In the genomic region with DNA sequence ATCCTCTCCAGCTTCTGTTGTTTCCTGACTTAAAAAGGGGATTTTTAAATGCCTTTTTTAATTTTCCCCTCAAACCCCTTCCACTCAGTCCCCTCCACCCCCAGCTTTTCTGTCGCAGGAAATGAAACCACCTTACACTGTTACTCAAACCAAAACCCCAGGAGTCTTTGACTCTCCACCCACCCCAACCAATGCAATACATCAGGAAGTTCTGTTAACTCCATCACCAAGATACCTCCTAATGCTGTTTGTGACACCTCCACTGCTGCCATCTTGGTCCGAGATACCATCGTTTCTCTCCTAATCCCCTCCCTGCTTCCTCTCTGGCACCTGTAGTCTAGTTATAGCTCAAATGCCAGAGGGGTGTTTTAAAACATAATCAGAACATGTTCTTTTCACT, we compare ENCODE assay signal across 11 cellular contexts. TPM values are rescaled to one million over a fixed set of nuclear protein-coding genes. Genes with fewer than 3 reads are reported as not detected.
A peak's percentile ranks its signal among the peaks of the same experiment; 100 is the strongest.
DNase-seq lines count a peak whose midpoint lies in the region; ATAC-seq, FAIRE-seq and TF ChIP-seq lines count a peak whose summit lies in the region.
"Had no signal": no experiment of that assay in that cellular context is flagged by ENCODE, and none has a peak within 500 bp of the region (broad histone marks: within the 10 kb centered on the region; RNA-seq: fewer than 3 reads in every experiment).

No MANE protein-coding gene starts in this region.

- POLR2A ChIA-PET in GM12878 (lab: Charles Lee) = no interaction called here

- no TSS peak for BruUV-seq in GM12878 (replicated peaks; lab: Mats Ljungman, UMichigan)

- no peak for TF ChIP-seq POLR2A in GM12878 (IDR thresholded peaks at IDR 0.05; ENCODE audit: low read depth, low read length)

- no peak overlapping the region for H3K27ac ChIP-seq in GM12878 (ENCODE audit: control insufficient read depth, insufficient read depth)
- H3K27ac ChIP-seq in hepatocyte = no peak overlapping the region
- H3K27ac ChIP-seq: SK-N-MC had no signal

- H3K36me3 ChIP-seq in GM12878 (ENCODE audit: control insufficient read depth in 2 of 2, insufficient read depth in 2 of 2, low read length in 1 of 2) (no peaks in the 10 kb centered on the region), hepatocyte (replicated peaks; ENCODE audit: insufficient read depth, low read depth) (no peaks in the 10 kb centered on the region)

- in situ Hi-C loops in GM12878 (cut with MboI) = no loop called here

- no peak overlapping the region for H3K9ac ChIP-seq in GM12878 (ENCODE audit: control insufficient read depth, insufficient read depth, low read length)

- no peaks in the 10 kb centered on the region for H3K27me3 ChIP-seq in GM12878 (replicated peaks in 1 of 2; ENCODE audit: control insufficient read depth in 2 of 2, insufficient read depth in 2 of 2, low read length in 1 of 2)
- H3K27me3 ChIP-seq in hepatocyte = no peaks in the 10 kb centered on the region

- 0% methylated on average over 3 of the region's 3 CpGs for WGBS in GM12878 (ENCODE audit: insufficient coverage, insufficient replicate concordance, low lambda C conversion rate, missing lambda C conversion rate)
- 93% methylated on average over 3 of the region's 3 CpGs for WGBS in hepatocyte (ENCODE audit: low lambda C conversion rate, missing lambda C conversion rate)

- H3K4me2 ChIP-seq in GM12878 (ENCODE audit: control insufficient read depth, insufficient read depth) (peak overlapping the region; percentile 11), hepatocyte (no peak overlapping the region)

- RAD21 ChIA-PET in GM12878 (lab: Charles Lee; ENCODE audit: unreplicated experiment) = no interaction called here

- SMC1A ChIA-PET in GM12878 (lab: Charles Lee; ENCODE audit: uncharacterized antibody, unreplicated experiment) = no interaction called here

- TF ChIP-seq EP300 in GM12878 (IDR thresholded peaks at IDR 0.05; ENCODE audit: borderline replicate concordance in 1 of 2, control insufficient read depth in 1 of 2, low read depth in 2 of 2, low read length in 2 of 2) = no peak

- CTCF ChIA-PET in GM12878 (lab: Yijun Ruan, JAX) = interaction anchor here (1.4 kb wide), 1 partner anchor 25 kb away, joined by 3 read pairs; no protein-coding TSS in a partner anchor

- FAIRE-seq in GM12878 (lab: Jason Lieb, UNC) (peak; percentile 88), D721Med (lab: Jason Lieb, UNC) (no peak)
- FAIRE-seq: bronchial epithelial cell, G401.6 had no signal

- intact Hi-C loops in GM12878 (cut with micrococcal nuclease; ENCODE audit: unreplicated experiment) = no loop called here

- H4K20me1 ChIP-seq in GM12878 (ENCODE audit: control insufficient read depth, insufficient read depth) (no peaks in the 10 kb centered on the region), hepatocyte (ENCODE audit: insufficient read depth, poor library complexity, severe bottlenecking) (no peaks in the 10 kb centered on the region)

- peak; percentile 48 for DNase-seq in GM12878 (ENCODE audit: low read depth, low spot score)
- DNase-seq in OCI-M1 (lab: John Stamatoyannopoulos, UW) = no peak
- no peak for DNase-seq in D721Med (ENCODE audit: insufficient read length, low spot score)
- no peak for DNase-seq in NCI-H1105 treated with DMSO at 0.1 percent for 48 hours (lab: John Stamatoyannopoulos, UW)
- DNase-seq in hepatocyte (ENCODE audit: low spot score) = no peak

- no peaks in the 10 kb centered on the region for H3K9me2 ChIP-seq in hepatocyte (replicated peaks; ENCODE audit: insufficient read depth)

- no peaks in the 10 kb centered on the region for H3K9me3 ChIP-seq in GM12878 (replicated peaks; ENCODE audit: control insufficient read depth, insufficient read depth, low read length)
- no peaks in the 10 kb centered on the region for H3K9me3 ChIP-seq in hepatocyte (ENCODE audit: low read depth)

- H3K4me1 ChIP-seq in GM12878 (ENCODE audit: control insufficient read depth, insufficient read depth, low read length) (peaks cover 6% of the 10 kb centered on the region; the same call in 1 of the 2 replicates), hepatocyte (ENCODE audit: insufficient read depth) (peaks cover 28% of the 10 kb centered on the region)

- no peak for TF ChIP-seq RAD21 in GM12878 (IDR thresholded peaks at IDR 0.05; ENCODE audit: insufficient read depth, low read depth, low read length)

- H2AFZ ChIP-seq in GM12878 (ENCODE audit: control insufficient read depth, low read depth, low read length) (peak overlapping the region; percentile 82), hepatocyte (no peak overlapping the region)

- TF ChIP-seq CTCF in GM12878 (IDR thresholded peaks at IDR 0.05 in 2 of 3, conservative IDR thresholded peaks at IDR 0.05 in 1 of 3; ENCODE audit: control insufficient read depth in 2 of 3, extremely low read depth in 1 of 3, insufficient read depth in 1 of 3, low read depth in 3 of 3, low read length in 3 of 3) = no peak
- TF ChIP-seq CTCF in D721Med (IDR thresholded peaks at IDR 0.05; ENCODE audit: insufficient read depth, missing control alignments) = no peak
- no peak for TF ChIP-seq CTCF in hepatocyte (IDR thresholded peaks at IDR 0.05; ENCODE audit: poor library complexity)

- no peaks in the 10 kb centered on the region for H3K79me2 ChIP-seq in GM12878 (ENCODE audit: control insufficient read depth, insufficient read depth, low read length)
- H3K79me2 ChIP-seq in hepatocyte = no peaks in the 10 kb centered on the region

- ATAC-seq in GM18499 (IDR thresholded peaks at IDR 0.05; ENCODE audit: insufficient read depth, unreplicated experiment) = peak; percentile 82
- peak; percentile 96 for ATAC-seq in GM21367 (IDR thresholded peaks at IDR 0.05; ENCODE audit: unreplicated experiment)
- ATAC-seq in HG03378 (IDR thresholded peaks at IDR 0.05; ENCODE audit: unreplicated experiment) = peak; percentile 97
- ATAC-seq in GM12878 = peak; percentile 91

- no peak overlapping the region for H3K4me3 ChIP-seq in GM12878
- H3K4me3 ChIP-seq in hepatocyte = no peak overlapping the region
- H3K4me3 ChIP-seq: SK-N-MC had no signal

TF ChIP-seq in GM12878, 131 proteins besides CTCF, POLR2A, EP300 and RAD21 (continues in another document):
- TF ChIP-seq SUPT20H (IDR thresholded peaks at IDR 0.05; ENCODE audit: borderline replicate concordance, control insufficient read depth, low read depth, low read length) (no peak), LARP7 (IDR thresholded peaks at IDR 0.05) (no peak), RUNX3 (IDR thresholded peaks at IDR 0.05; ENCODE audit: low read length) (peak; percentile 58), EED (IDR thresholded peaks at IDR 0.05; ENCODE audit: low read depth) (0 out of 2 replicates have a peak, but pooled peaks have one; percentile 21), TCF3 (IDR thresholded peaks at IDR 0.05; ENCODE audit: borderline replicate concordance, insufficient read depth, low read depth, low read length) (no peak), MTA3 (IDR thresholded peaks at IDR 0.05; ENCODE audit: borderline replicate concordance, low read length) (no peak), FOXM1 (IDR thresholded peaks at IDR 0.05; ENCODE audit: low read depth, low read length) (no peak)
- TF ChIP-seq, protein P1, sequence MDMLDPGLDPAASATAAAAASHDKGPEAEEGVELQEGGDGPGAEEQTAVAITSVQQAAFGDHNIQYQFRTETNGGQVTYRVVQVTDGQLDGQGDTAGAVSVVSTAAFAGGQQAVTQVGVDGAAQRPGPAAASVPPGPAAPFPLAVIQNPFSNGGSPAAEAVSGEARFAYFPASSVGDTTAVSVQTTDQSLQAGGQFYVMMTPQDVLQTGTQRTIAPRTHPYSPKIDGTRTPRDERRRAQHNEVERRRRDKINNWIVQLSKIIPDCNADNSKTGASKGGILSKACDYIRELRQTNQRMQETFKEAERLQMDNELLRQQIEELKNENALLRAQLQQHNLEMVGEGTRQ (IDR thresholded peaks at IDR 0.05; ENCODE audit: borderline replicate concordance, low read depth, low read length) = no peak
- TF ChIP-seq, protein P2, sequence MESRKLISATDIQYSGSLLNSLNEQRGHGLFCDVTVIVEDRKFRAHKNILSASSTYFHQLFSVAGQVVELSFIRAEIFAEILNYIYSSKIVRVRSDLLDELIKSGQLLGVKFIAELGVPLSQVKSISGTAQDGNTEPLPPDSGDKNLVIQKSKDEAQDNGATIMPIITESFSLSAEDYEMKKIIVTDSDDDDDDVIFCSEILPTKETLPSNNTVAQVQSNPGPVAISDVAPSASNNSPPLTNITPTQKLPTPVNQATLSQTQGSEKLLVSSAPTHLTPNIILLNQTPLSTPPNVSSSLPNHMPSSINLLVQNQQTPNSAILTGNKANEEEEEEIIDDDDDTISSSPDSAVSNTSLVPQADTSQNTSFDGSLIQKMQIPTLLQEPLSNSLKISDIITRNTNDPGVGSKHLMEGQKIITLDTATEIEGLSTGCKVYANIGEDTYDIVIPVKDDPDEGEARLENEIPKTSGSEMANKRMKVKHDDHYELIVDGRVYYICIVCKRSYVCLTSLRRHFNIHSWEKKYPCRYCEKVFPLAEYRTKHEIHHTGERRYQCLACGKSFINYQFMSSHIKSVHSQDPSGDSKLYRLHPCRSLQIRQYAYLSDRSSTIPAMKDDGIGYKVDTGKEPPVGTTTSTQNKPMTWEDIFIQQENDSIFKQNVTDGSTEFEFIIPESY (IDR thresholded peaks at IDR 0.05) = no peak

RNA-seq across cellular contexts. Expression of a gene that starts 25.4 kb away (rescaled TPM):
- total RNA-seq in GM12878 (2013; cell fraction: nucleolus; rRNA removed) = 1.4 and 2.4 TPM in 2 replicates
- total RNA-seq in GM12878 (2014; rRNA removed) (0.06 and 0.49 TPM in 2 replicates), GM12878 (2014; rRNA removed; fragmentation: Illumina TruSeq; extraction: Trizol) (0.18 and 0.23 TPM in 2 replicates), GM12878 (2021) (0.29 and 0.80 TPM in 2 replicates), hepatocyte (26.8 and 30.7 TPM in 2 replicates)
- polyA plus RNA-seq in GM12878 (2011; ENCODE audit: low read depth) = 0.08 TPM
- polyA plus RNA-seq in GM12878 (2011; rRNA removed) (1.3 and 1.7 TPM in 2 replicates), GM12878 (2014; fragmentation: Illumina TruSeq; extraction: Trizol) (0.29 and 0.44 TPM in 2 replicates), GM12878 (2014; fragmentation: Nextera tagmentation; extraction: Ambion mirVana) (under 1 TPM; 0.31 to 0.38 TPM), GM12878 (2014; rRNA removed) (0.05 and 0.60 TPM in 2 replicates), GM12878 (2016; fragmentation: Nextera tagmentation; extraction: Ambion mirVana) (under 1 TPM; 0.25 to 0.88 TPM), hepatocyte (28.0 and 30.2 TPM in 2 replicates)
- 0.82 and 1.3 TPM in 2 replicates for polyA plus RNA-seq in GM12878 (2011; cell fraction: cytosol; rRNA removed)
- polyA plus RNA-seq in GM12878 (2011; cell fraction: nucleus; rRNA removed) = 0.13 and 0.25 TPM in 2 replicates
- polyA plus RNA-seq in GM12878 (2012) = 0.07 and 0.22 TPM in 2 replicates
- polyA minus RNA-seq in GM12878 (2011; rRNA and poly(A)+ RNA removed) = 0.52 and 1.1 TPM in 2 replicates
- 1.3 and 5.7 TPM in 2 replicates for polyA minus RNA-seq in GM12878 (2011; cell fraction: cytosol; rRNA and poly(A)+ RNA removed)
- 0.24 and 0.29 TPM in 2 replicates for polyA minus RNA-seq in GM12878 (2011; cell fraction: nucleus; rRNA and poly(A)+ RNA removed)
